In genomic region chr15:74616020-74616939, GRCh38 we compare ENCODE assay signal across 8 cellular contexts. TPM values are rescaled to one million over a fixed set of nuclear protein-coding genes. Genes with fewer than 3 reads are reported as not detected.
DNase-seq lines count a peak whose midpoint lies in the region; ATAC-seq and TF ChIP-seq lines count a peak whose summit lies in the region.

No MANE protein-coding gene starts in this region.

- WGBS in heart left ventricle, 4 donors = 1% methylated on average over 17 to 41 of the region's 41 CpGs
- under 1% methylated on average over 41 of the region's 41 CpGs for WGBS in urinary bladder

- no peaks in the 10 kb centered on the region for H3K9me2 ChIP-seq in DOHH2 (replicated peaks; ENCODE audit: control insufficient read depth, low read length)

- intact Hi-C loops in heart left ventricle (cut with DNase I) (loop anchor here in 8 of 10 donors (2.0 to 10.0 kb wide), 5 partner anchors 69 to 226 kb away; partner anchors contain the start of genes UBL7 (in 7 of the 8), ARID3B (in 2 of the 8) and ULK3 (in 1 of the 8)), posterior vena cava (cut with DNase I) (loop anchor here (5.0 to 10.0 kb wide), 2 partner anchors 71 to 74 kb away; partner anchors contain the start of gene ARID3B (in 2 of the 2))

- H3F3A ChIP-seq in DOHH2 (ENCODE audit: control insufficient read depth, insufficient read depth) = peaks cover 10% of the 10 kb centered on the region

- POLR2A ChIA-PET in activated naive CD8-positive, alpha-beta T cell treated with anti-CD3 and anti-CD28 coated beads, Interleukin-2, amount 10 ng/mL, durations not matched to agents 7 days and 5 days (lab: Charles Lee) = interaction anchor here (1.0 to 9.2 kb wide), 12 partner anchors 11 to 290 kb away, joined by 3 to 49 read pairs (median 6); partner anchors contain the start of genes ARID3B, FAM219B and UBL7

- H3K36me3 Mint-ChIP-seq in activated naive CD8-positive, alpha-beta T cell treated with anti-CD3 and anti-CD28 coated beads, Interleukin-2, amount 10 ng/mL, durations not matched to agents 7 days and 5 days = peaks cover 16% of the 10 kb centered on the region

- peak overlapping the region; percentile 96 for H3K4me3 Mint-ChIP-seq in activated naive CD8-positive, alpha-beta T cell treated with anti-CD3 and anti-CD28 coated beads, Interleukin-2, amount 10 ng/mL, durations not matched to agents 7 days and 5 days

- DNase-seq in SJSA1 (ENCODE audit: low read depth in 1 of 2, low spot score in 2 of 2) = peak; percentile 67 to 82
- peak; percentile 66 for DNase-seq in activated naive CD8-positive, alpha-beta T cell treated with anti-CD3 and anti-CD28 coated beads, Interleukin-2, amount 10 ng/mL, durations not matched to agents 7 days and 5 days
- DNase-seq in heart left ventricle = peak; percentile 82 to 93 (median 85)
- DNase-seq in posterior vena cava (ENCODE audit: low spot score) = peak; percentile 94

- TF ChIP-seq POLR2A in heart left ventricle (IDR thresholded peaks at IDR 0.05) = peak in 1 of 2 donors; percentile 17

- H3K9me3 Mint-ChIP-seq in activated naive CD8-positive, alpha-beta T cell treated with anti-CD3 and anti-CD28 coated beads, Interleukin-2, amount 10 ng/mL, durations not matched to agents 7 days and 5 days = no peaks in the 10 kb centered on the region

- H3K36me3 ChIP-seq in DOHH2 (ENCODE audit: control insufficient read depth, low read length) (peaks cover 53% of the 10 kb centered on the region), SJSA1 (peaks cover 50% of the 10 kb centered on the region), heart left ventricle (peaks cover 0 to 40% (median 23%) of the 10 kb centered on the region in 9 donors), urinary bladder (ENCODE audit: insufficient read depth) (peaks cover 3% of the 10 kb centered on the region)

- H3K27ac ChIP-seq in DOHH2 (ENCODE audit: low read depth, low read length) (peak overlapping the region; percentile 79), SJSA1 (peak overlapping the region; percentile 92), heart left ventricle (peak overlapping the region; percentile 92 to 100 (median 97)), urinary bladder (ENCODE audit: low read depth) (peak overlapping the region; percentile 97)

- peak overlapping the region; percentile 91 for H3K4me2 ChIP-seq in DOHH2 (ENCODE audit: low read length)

- no peaks in the 10 kb centered on the region for H3K9me3 ChIP-seq in DOHH2 (ENCODE audit: control insufficient read depth, insufficient read depth, low read length)
- no peaks in the 10 kb centered on the region for H3K9me3 ChIP-seq in SJSA1 (replicated peaks)
- H3K9me3 ChIP-seq in heart left ventricle = no peaks in the 10 kb centered on the region

- peak overlapping the region; percentile 98 for H3K4me3 ChIP-seq in DOHH2 (ENCODE audit: low read length)
- peak overlapping the region; percentile 94 for H3K4me3 ChIP-seq in SJSA1
- peak overlapping the region; percentile 68 to 100 (median 92) for H3K4me3 ChIP-seq in heart left ventricle
- H3K4me3 ChIP-seq in urinary bladder (ENCODE audit: low read depth, low read length) = peak overlapping the region; percentile 95

- H3K4me1 Mint-ChIP-seq in activated naive CD8-positive, alpha-beta T cell treated with anti-CD3 and anti-CD28 coated beads, Interleukin-2, amount 10 ng/mL, durations not matched to agents 7 days and 5 days = peaks cover 32% of the 10 kb centered on the region

- peak; percentile 7 for ATAC-seq in HG02970 (IDR thresholded peaks at IDR 0.05; ENCODE audit: low FRiP score, unreplicated experiment)
- ATAC-seq in activated naive CD8-positive, alpha-beta T cell treated with anti-CD3 and anti-CD28 coated beads, Interleukin-2, amount 10 ng/mL, durations not matched to agents 7 days and 5 days (ENCODE audit: low read depth) = no peak
- ATAC-seq in heart left ventricle = peak; percentile 18 to 63 (median 33)
- no peak for ATAC-seq in GM18858 (IDR thresholded peaks at IDR 0.05; ENCODE audit: unreplicated experiment)

- H3K4me1 ChIP-seq in DOHH2 (ENCODE audit: control insufficient read depth, low read length) (peaks cover 24% of the 10 kb centered on the region), SJSA1 (replicated peaks) (peaks cover 31% of the 10 kb centered on the region), heart left ventricle (peaks cover 3 to 70% (median 39%) of the 10 kb centered on the region in 12 donors), urinary bladder (ENCODE audit: insufficient read depth) (no peaks in the 10 kb centered on the region)

- no peaks in the 10 kb centered on the region for H3K27me3 Mint-ChIP-seq in activated naive CD8-positive, alpha-beta T cell treated with anti-CD3 and anti-CD28 coated beads, Interleukin-2, amount 10 ng/mL, durations not matched to agents 7 days and 5 days

- TF ChIP-seq CTCF in DOHH2 (IDR thresholded peaks at IDR 0.05; ENCODE audit: low read depth, low read length, poor library complexity, severe bottlenecking) (no peak), heart left ventricle (IDR thresholded peaks at IDR 0.05) (no peak)

- H3K27me3 ChIP-seq in DOHH2 (ENCODE audit: control insufficient read depth, low read length) (0 out of 2 replicates have a peak, but pooled peaks cover 7% of the 10 kb centered on the region), SJSA1 (replicated peaks) (no peaks in the 10 kb centered on the region), heart left ventricle (no peaks in the 10 kb centered on the region)

- H3K27ac Mint-ChIP-seq in activated naive CD8-positive, alpha-beta T cell treated with anti-CD3 and anti-CD28 coated beads, Interleukin-2, amount 10 ng/mL, durations not matched to agents 7 days and 5 days = peak overlapping the region; percentile 91

- H3K79me2 ChIP-seq in DOHH2 (ENCODE audit: control insufficient read depth, low read length) = peaks cover 62% of the 10 kb centered on the region

- peaks cover 27% of the 10 kb centered on the region for H4K20me1 ChIP-seq in DOHH2 (ENCODE audit: control insufficient read depth, insufficient read depth, low read depth, low read length)

RNA-seq across cellular contexts. Expression of gene CLK3, which starts 0.6 kb away (rescaled TPM):
- total RNA-seq in SJSA1 (2014; rRNA removed; shearing (Covaris generic)) = 57.3 and 65.8 TPM in 2 replicates
- total RNA-seq in activated naive CD8-positive, alpha-beta T cell treated with anti-CD3 and anti-CD28 coated beads, Interleukin-2, amount 10 ng/mL, durations not matched to agents 7 days and 5 days = 100 to 1,000 TPM; 134 to 148 TPM
- total RNA-seq in heart left ventricle (10 to 100 TPM; 32.8 to 75.9 (median 49.9) TPM), posterior vena cava (10 to 100 TPM; 37.7 to 42.3 TPM), urinary bladder (31.5 TPM)
- polyA plus RNA-seq in heart left ventricle (10 to 100 TPM; 31.0 to 43.5 TPM), urinary bladder (76.3 TPM)

Comparison
In these comparisons a context has a peak if more than half of its experiments do, and no peak if none do; other contexts are left out.
1. ATAC-seq: peak in HG02970 (single experiment) and heart left ventricle (4 of 4); none in activated naive CD8-positive, alpha-beta T cell treated with anti-CD3 and anti-CD28 coated beads, Interleukin-2, amount 10 ng/mL, durations not matched to agents 7 days and 5 days (single experiment) and GM18858 (single experiment).
2. Peak in every context shown above with its lines, with median percentiles within 50 percentile points of each other: H3K27ac ChIP-seq, H3K4me3 ChIP-seq and DNase-seq.